8 cellular contexts compared by ENCODE assay signal in the genomic region with DNA sequence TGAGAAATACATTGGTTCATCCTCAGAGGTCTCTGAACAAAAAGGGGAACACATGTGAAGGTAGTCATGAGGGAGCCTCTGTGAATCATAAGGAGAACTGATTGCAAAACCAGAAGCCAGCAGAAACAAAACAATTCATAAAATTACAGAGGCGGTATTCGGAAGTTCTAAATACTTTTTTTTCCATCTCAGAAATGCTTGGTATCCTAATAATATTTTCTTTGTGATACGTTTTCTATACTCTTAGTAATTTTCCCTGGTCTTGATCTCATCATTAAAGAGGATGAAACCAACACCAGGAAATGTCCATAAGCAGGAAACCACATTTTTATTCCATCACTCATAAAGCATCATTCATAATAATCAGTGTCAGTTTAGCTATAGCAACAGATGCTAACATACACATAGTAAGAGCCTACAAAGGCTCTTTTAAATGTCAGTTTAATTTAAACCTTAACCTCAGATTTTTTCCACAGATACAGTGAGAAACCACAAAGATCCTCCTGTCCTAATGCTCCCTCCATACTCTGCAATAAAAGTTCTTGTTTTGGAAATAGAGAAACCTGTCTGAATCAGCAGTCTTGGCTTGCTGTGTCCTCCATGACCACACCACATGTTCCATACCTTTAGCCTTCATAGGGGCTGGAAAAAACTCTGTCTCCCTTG. TPM values are rescaled to one million over a fixed set of nuclear protein-coding genes. Genes with fewer than 3 reads are reported as not detected.
A peak's percentile ranks its signal among the peaks of the same experiment; 100 is the strongest.
DNase-seq lines count a peak whose midpoint lies in the region; ATAC-seq and TF ChIP-seq lines count a peak whose summit lies in the region.

No MANE protein-coding gene starts in this region.

- no peak for DNase-seq in activated T-cell treated with anti-CD3 and anti-CD28 coated beads, Interleukin-2, amount 50 U/mL, for 24 hours
- no peak for DNase-seq in activated T-cell treated with anti-CD3 and anti-CD28 coated beads, Interleukin-2, amount 50 U/mL, for 48 hours
- peak in 1 of 2 experiments; percentile 57 for DNase-seq in SJSA1 (ENCODE audit: low read depth in 1 of 2, low spot score in 2 of 2)
- DNase-seq in epithelial cell of esophagus (ENCODE audit: low read depth): peak; percentile 83
- no peak for DNase-seq in spleen
- DNase-seq in anterior cingulate cortex (lab: John Stamatoyannopoulos, UW): no peak
- DNase-seq in NCI-H2081 (lab: John Stamatoyannopoulos, UW): no peak

- TF ChIP-seq POLR2A in spleen (IDR thresholded peaks at IDR 0.05): no peak

- intact Hi-C loops in spleen (cut with DNase I; ENCODE audit: low total_unique reads): no loop called here

- peak; percentile 73 for ATAC-seq in HG02938 (IDR thresholded peaks at IDR 0.05; ENCODE audit: unreplicated experiment)

- H3K4me1 Mint-ChIP-seq in activated T-cell treated with anti-CD3 and anti-CD28 coated beads, Interleukin-2, amount 50 U/mL, for 24 hours (ENCODE audit: low read depth): peaks cover 23% of the 10 kb centered on the region

- H3K27ac ChIP-seq in SJSA1 (peak overlapping the region; percentile 72), spleen (peak overlapping the region in 7 of 8 donors; percentile 41 to 83 (median 68))

- H3K36me3 Mint-ChIP-seq in activated T-cell treated with anti-CD3 and anti-CD28 coated beads, Interleukin-2, amount 50 U/mL, for 24 hours (ENCODE audit: low read depth): no peaks in the 10 kb centered on the region

- H3K27ac Mint-ChIP-seq in activated T-cell treated with anti-CD3 and anti-CD28 coated beads, Interleukin-2, amount 50 U/mL, for 24 hours: peak overlapping the region; percentile 90

- H3K36me3 ChIP-seq in SJSA1: no peaks in the 10 kb centered on the region
- no peaks in the 10 kb centered on the region for H3K36me3 ChIP-seq in spleen

- H3K4me1 ChIP-seq in SJSA1 (replicated peaks): peaks cover 17% of the 10 kb centered on the region
- H3K4me1 ChIP-seq in spleen: peaks cover 0 to 20% (median 17%) of the 10 kb centered on the region in 6 donors

- H3K9me3 ChIP-seq in SJSA1 (replicated peaks): no peaks in the 10 kb centered on the region
- no peaks in the 10 kb centered on the region for H3K9me3 ChIP-seq in spleen

- no peaks in the 10 kb centered on the region for H3K27me3 ChIP-seq in SJSA1 (replicated peaks)
- H3K27me3 ChIP-seq in spleen (replicated peaks in 1 of 7): no peaks in the 10 kb centered on the region

- no peaks in the 10 kb centered on the region for H3K9me3 Mint-ChIP-seq in activated T-cell treated with anti-CD3 and anti-CD28 coated beads, Interleukin-2, amount 50 U/mL, for 24 hours

- TF ChIP-seq CTCF in epithelial cell of esophagus (IDR thresholded peaks at IDR 0.05; ENCODE audit: insufficient read depth, low read depth, low read length, missing control alignments) (no peak), spleen (IDR thresholded peaks at IDR 0.05 in 8 of 11, conservative IDR thresholded peaks at IDR 0.05 in 3 of 11) (no peak)

- 18 to 24% (median 22%) methylated on average over 3 of the region's 3 CpGs for WGBS in spleen, 5 donors

- peak overlapping the region; percentile 33 for H3K4me3 Mint-ChIP-seq in activated T-cell treated with anti-CD3 and anti-CD28 coated beads, Interleukin-2, amount 50 U/mL, for 24 hours

- H3K4me3 ChIP-seq in SJSA1 (no peak overlapping the region), epithelial cell of esophagus (ENCODE audit: low read length) (no peak overlapping the region), spleen (peak overlapping the region in 1 of 8 donors; percentile 55)

- no peaks in the 10 kb centered on the region for H3K27me3 Mint-ChIP-seq in activated T-cell treated with anti-CD3 and anti-CD28 coated beads, Interleukin-2, amount 50 U/mL, for 24 hours

RNA-seq across cellular contexts. Expression of gene SGK1, which starts 29.2 kb away (rescaled TPM):
- 50.2 and 53.9 TPM in 2 replicates for total RNA-seq in SJSA1 (2014; rRNA removed; shearing (Covaris generic))
- total RNA-seq in spleen: 10 to 100 TPM; 41.1 to 80.1 (median 53.3) TPM
- 10 to 100 TPM; 12.3 to 46.1 (median 26.5) TPM for polyA plus RNA-seq in spleen
